Comparison of ENCODE assay signal across 22 cellular contexts in genomic region chr9:3277200-3277599, GRCh38.
DNase-seq lines count a peak whose midpoint lies in the region; ATAC-seq, FAIRE-seq and TF ChIP-seq lines count a peak whose summit lies in the region.
"Had no signal": no experiment of that assay in that cellular context is flagged by ENCODE, and none has a peak within 500 bp of the region (broad histone marks: within the 10 kb centered on the region; RNA-seq: fewer than 3 reads in every experiment).

No MANE protein-coding gene starts in this region.

- peak overlapping the region in 5 of 11 experiments; percentile 4 to 49 (median 26); a peak in 7 of 22 replicates for H3K27ac ChIP-seq in BLaER1 treated with 17β-estradiol and CSF1 and Interleukin-3, amounts not matched to agents 10 nM and 100 nM
- H3K27ac ChIP-seq in body of pancreas (no peak overlapping the region), prostate gland (no peak overlapping the region)
- H3K27ac ChIP-seq: parathyroid adenoma, uterus had no signal

- TF ChIP-seq POLR2A in body of pancreas (IDR thresholded peaks at IDR 0.05) (no peak), prostate gland (IDR thresholded peaks at IDR 0.05) (no peak)

- peaks cover 9 to 24% (median 11%) of the 10 kb centered on the region in 10 experiments; a peak in 19 of 20 replicates for H3K4me1 ChIP-seq in BLaER1 treated with 17β-estradiol and CSF1 and Interleukin-3, amounts not matched to agents 10 nM and 100 nM
- H3K4me1 ChIP-seq in Loucy (ENCODE audit: insufficient read depth, low read length, poor library complexity, severe bottlenecking) = peaks cover 30% of the 10 kb centered on the region
- H3K4me1 ChIP-seq in body of pancreas = no peaks in the 10 kb centered on the region
- no peaks in the 10 kb centered on the region for H3K4me1 ChIP-seq in prostate gland (replicated peaks)
- H3K4me1 ChIP-seq: parathyroid adenoma, uterus had no signal

- TF ChIP-seq CTCF in Loucy (conservative IDR thresholded peaks at IDR 0.05; ENCODE audit: low read length) (no peak), body of pancreas (IDR thresholded peaks at IDR 0.05) (no peak), prostate gland (IDR thresholded peaks at IDR 0.05) (no peak)

- intact Hi-C loops in body of pancreas (cut with DNase I) (no loop called here), prostate gland (cut with DNase I) (no loop called here)

- peak overlapping the region; percentile 24 to 73 (median 50); a peak in 21 of 22 replicates for H3K4me2 ChIP-seq in BLaER1 treated with 17β-estradiol and CSF1 and Interleukin-3, amounts not matched to agents 10 nM and 100 nM
- peak overlapping the region; percentile 55 for H3K4me2 ChIP-seq in Loucy (ENCODE audit: low read depth, low read length, poor library complexity, severe bottlenecking)

- no peaks in the 10 kb centered on the region for H3K9me2 ChIP-seq in Loucy (replicated peaks; ENCODE audit: low read depth, low read length)

- H3F3A ChIP-seq in Loucy (ENCODE audit: low read depth) = no peaks in the 10 kb centered on the region

- FAIRE-seq in GM19239 (lab: Jason Lieb, UNC) = peak; percentile 87
- FAIRE-seq: islet of Langerhans, TTC549 had no signal

- WGBS in body of pancreas, 2 donors = 90 to 93% methylated on average over 2 of the region's 2 CpGs
- 94% methylated on average over 2 of the region's 2 CpGs for WGBS in prostate gland

- H3K36me3 ChIP-seq in BLaER1 treated with 17β-estradiol and CSF1 and Interleukin-3, amounts not matched to agents 10 nM and 100 nM = peaks cover 8 to 33% (median 17%) of the 10 kb centered on the region in 11 experiments; a peak in 17 of 22 replicates
- H3K36me3 ChIP-seq in Loucy (ENCODE audit: insufficient read depth, low read length) (peaks cover 6% of the 10 kb centered on the region), body of pancreas (replicated peaks in 1 of 2; ENCODE audit: insufficient read depth in 1 of 2, low read depth in 2 of 2) (no peaks in the 10 kb centered on the region), prostate gland (no peaks in the 10 kb centered on the region)
- H3K36me3 ChIP-seq: uterus had no signal

- H3K9ac ChIP-seq in BLaER1 treated with 17β-estradiol and CSF1 and Interleukin-3, amounts not matched to agents 10 nM and 100 nM = no peak overlapping the region
- H3K9ac ChIP-seq in Loucy (ENCODE audit: low read depth, low read length, poor library complexity, severe bottlenecking) = peak overlapping the region; percentile 36
- H3K9ac ChIP-seq: parathyroid adenoma had no signal

- no peaks in the 10 kb centered on the region for H4K20me1 ChIP-seq in BLaER1 treated with 17β-estradiol and CSF1 and Interleukin-3, amounts not matched to agents 10 nM and 100 nM
- no peaks in the 10 kb centered on the region for H4K20me1 ChIP-seq in Loucy (ENCODE audit: insufficient read depth, low read length, poor library complexity, severe bottlenecking)

- no peaks in the 10 kb centered on the region for H3K79me2 ChIP-seq in Loucy (ENCODE audit: insufficient read depth, low read length)
- H3K79me2 ChIP-seq: parathyroid adenoma had no signal

- no peak overlapping the region for H3K4me3 ChIP-seq in BLaER1 treated with 17β-estradiol and CSF1 and Interleukin-3, amounts not matched to agents 10 nM and 100 nM
- H3K4me3 ChIP-seq in Loucy (ENCODE audit: low read length, poor library complexity, severe bottlenecking) (peak overlapping the region; percentile 43), body of pancreas (no peak overlapping the region), prostate gland (no peak overlapping the region)
- H3K4me3 ChIP-seq: uterus had no signal

- no peak overlapping the region for H2AFZ ChIP-seq in Loucy (ENCODE audit: low read length)
- H2AFZ ChIP-seq: parathyroid adenoma had no signal

- H3K27me3 ChIP-seq in BLaER1 treated with 17β-estradiol and CSF1 and Interleukin-3, amounts not matched to agents 10 nM and 100 nM = no peaks in the 10 kb centered on the region
- H3K27me3 ChIP-seq in Loucy (ENCODE audit: insufficient read depth, low read length, poor library complexity, severe bottlenecking) (no peaks in the 10 kb centered on the region), body of pancreas (no peaks in the 10 kb centered on the region), prostate gland (replicated peaks; ENCODE audit: insufficient read depth) (no peaks in the 10 kb centered on the region)
- H3K27me3 ChIP-seq: uterus had no signal

- ATAC-seq in HG02588 (IDR thresholded peaks at IDR 0.05; ENCODE audit: unreplicated experiment) (peak; percentile 59), body of pancreas (no peak)

- peaks cover 0 to 5% (median 0%) of the 10 kb centered on the region in 11 experiments; a peak in 2 of 22 replicates for H3K9me3 ChIP-seq in BLaER1 treated with 17β-estradiol and CSF1 and Interleukin-3, amounts not matched to agents 10 nM and 100 nM (replicated peaks in 1 of 11)
- H3K9me3 ChIP-seq in Loucy (ENCODE audit: insufficient read depth, low read depth, low read length) = no peaks in the 10 kb centered on the region
- H3K9me3 ChIP-seq in body of pancreas = no peaks in the 10 kb centered on the region
- H3K9me3 ChIP-seq in prostate gland = no peaks in the 10 kb centered on the region
- H3K9me3 ChIP-seq: uterus had no signal

- DNase-seq in GM19239 (ENCODE audit: insufficient read length, low spot score) = no peak
- no peak for DNase-seq in NCI-H1105 (lab: John Stamatoyannopoulos, UW)
- DNase-seq in body of pancreas = no peak
- DNase-seq in prostate gland (ENCODE audit: low spot score) = no peak
- no peak for DNase-seq in T1000 (lab: John Stamatoyannopoulos, UW)
- DNase-seq: activated CD4-positive, alpha-beta T cell treated with anti-CD3 and anti-CD28 coated beads for 48 hours; activated CD8-positive, alpha-beta memory T cell treated with anti-CD3 and anti-CD28 coated beads, Interleukin-2, amount 50 U/mL, for 48 hours; CD8-positive, alpha-beta memory T cell; EL; GOT3; mammary epithelial cell; natural killer cell; NCI-H2171 treated with DMSO at 0.1 percent for 48 hours; NCI-H774; stimulated activated CD4-positive, alpha-beta T cell treated with anti-CD3 and anti-CD28 coated beads, Interleukin-2, amount 100 ng/mL, for 48 hours; uterus had no signal
